21 cellular contexts compared by ENCODE assay signal in the genomic region with DNA sequence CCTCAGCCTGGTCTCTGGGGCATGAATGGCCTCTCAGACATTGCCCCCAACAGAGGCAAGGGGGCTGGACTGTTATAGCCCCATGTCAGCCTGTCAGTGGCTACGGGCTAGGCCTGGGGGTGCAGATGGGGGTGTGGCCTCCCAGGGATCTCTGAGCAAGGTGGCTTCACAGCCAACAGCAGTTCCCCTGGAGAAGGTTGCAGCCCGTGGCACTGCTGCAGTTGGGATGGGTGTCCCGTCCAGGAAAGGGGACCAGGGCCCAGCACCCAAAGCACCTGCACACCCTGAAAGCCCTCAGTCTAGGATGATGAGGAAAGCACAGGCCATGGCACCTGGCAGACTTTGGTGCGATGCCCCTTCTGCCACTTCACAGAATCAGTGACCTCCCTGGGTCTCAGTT.
"Had no signal": no experiment of that assay in that cellular context is flagged by ENCODE, and none has a peak within 500 bp of the region (broad histone marks: within the 10 kb centered on the region; RNA-seq: fewer than 3 reads in every experiment).

No MANE protein-coding gene starts in this region.

- H3K4me3 Mint-ChIP-seq: natural killer cell; stimulated activated naive B cell treated with anti-CD40 and anti-IgM and Interleukin-4, amounts not matched to agents 10 μg/mL and 1 μg/mL and 100 μg/mL, for 72 hours; stimulated activated naive CD8-positive, alpha-beta T cell treated with anti-CD3 and anti-CD28 coated beads, Interleukin-15, Interleukin-2, amounts not matched to agents 100 ng/mL and 50 ng/mL, for 24 hours had no signal

- H3K27ac ChIP-seq: dorsolateral prefrontal cortex, hepatocyte, left lung, lower lobe of right lung, psoas muscle, right lobe of liver, thoracic aorta, tibial nerve had no signal

- H3K4me1 Mint-ChIP-seq: natural killer cell; stimulated activated naive B cell treated with anti-CD40 and anti-IgM and Interleukin-4, amounts not matched to agents 10 μg/mL and 1 μg/mL and 100 μg/mL, for 72 hours had no signal

- H3K4me1 ChIP-seq: left lung, lower lobe of right lung, psoas muscle, right lobe of liver, upper lobe of left lung had no signal

- H3K79me2 ChIP-seq: hepatocyte had no signal

- H2AFZ ChIP-seq: hepatocyte had no signal

- ATAC-seq: left lung, lower lobe of right lung, natural killer cell, psoas muscle, right lobe of liver had no signal

- H3K27me3 ChIP-seq: dorsolateral prefrontal cortex, hepatocyte, left lung, right lobe of liver, tibial nerve, upper lobe of left lung had no signal

- H3K36me3 ChIP-seq: left lung, lower lobe of right lung, right lobe of liver, thoracic aorta, upper lobe of left lung had no signal

- FAIRE-seq: colon, frontal cortex, small intestine, urothelium cell line had no signal

- H3K4me2 ChIP-seq: hepatocyte had no signal

- H3K27ac Mint-ChIP-seq: natural killer cell; stimulated activated naive B cell treated with anti-CD40 and anti-IgM and Interleukin-4, amounts not matched to agents 10 μg/mL and 1 μg/mL and 100 μg/mL, for 72 hours; stimulated activated naive CD8-positive, alpha-beta T cell treated with anti-CD3 and anti-CD28 coated beads, Interleukin-15, Interleukin-2, amounts not matched to agents 100 ng/mL and 50 ng/mL, for 24 hours had no signal

- DNase-seq: effector CD4-positive, alpha-beta T cell; left cardiac atrium; left lung; lower lobe of right lung; natural killer cell; nucleus accumbens; psoas muscle; right lobe of liver; small intestine; stimulated activated CD4-positive, alpha-beta T cell treated with anti-CD3 and anti-CD28 coated beads, Interleukin-15, amount 100 ng/mL, for 24 hours; stimulated activated CD4-positive, alpha-beta T cell treated with anti-CD3 and anti-CD28 coated beads, Interleukin-2, amount 100 ng/mL, for 48 hours; stimulated activated naive B cell treated with anti-CD40 and anti-IgM and Interleukin-4, amounts not matched to agents 10 μg/mL and 1 μg/mL and 100 μg/mL, for 72 hours had no signal

- H3K9me3 ChIP-seq: right lobe of liver, thoracic aorta had no signal

- H3K4me3 ChIP-seq: dorsolateral prefrontal cortex, hepatocyte, left lung, lower lobe of right lung, psoas muscle, right lobe of liver, thoracic aorta, tibial nerve, upper lobe of left lung had no signal
